8 cellular contexts compared by ENCODE assay signal in genomic region chr17:74770498-74771318, GRCh38. TPM values are rescaled to one million over a fixed set of nuclear protein-coding genes. Genes with fewer than 3 reads are reported as not detected.
DNase-seq lines count a peak whose midpoint lies in the region; ATAC-seq and TF ChIP-seq lines count a peak whose summit lies in the region.

No MANE protein-coding gene starts in this region.

- H3K4me3 Mint-ChIP-seq in activated CD8-positive, alpha-beta T cell treated with anti-CD3 and anti-CD28 coated beads for 36 hours, result no peak overlapping the region

- ATAC-seq in activated CD8-positive, alpha-beta T cell treated with anti-CD3 and anti-CD28 coated beads for 36 hours, result peak; percentile 88
- peak; percentile 77 for ATAC-seq in stimulated activated naive CD8-positive, alpha-beta T cell treated with anti-CD3 and anti-CD28 coated beads, Interleukin-15, Interleukin-2, amounts not matched to agents 100 U/mL and 50 U/mL, for 24 hours

- CTCF ChIA-PET in activated CD8-positive, alpha-beta T cell treated with anti-CD3 and anti-CD28 coated beads for 36 hours (lab: Charles Lee), result interaction anchor here (0.7 to 8.9 kb wide), 20 partner anchors 9 to 264 kb away, joined by 3 to 110 read pairs (median 4); partner anchors contain the start of gene RAB37

- peak; percentile 76 for TF ChIP-seq CTCF in activated CD8-positive, alpha-beta T cell treated with anti-CD3 and anti-CD28 coated beads for 36 hours (IDR thresholded peaks at IDR 0.05)

- H3K9me3 Mint-ChIP-seq in activated CD8-positive, alpha-beta T cell treated with anti-CD3 and anti-CD28 coated beads for 36 hours, result no peaks in the 10 kb centered on the region

- DNase-seq in NCI-H2107 treated with DMSO at 0.1 percent for 48 hours (lab: John Stamatoyannopoulos, UW; ENCODE audit: unreplicated experiment), result peak; percentile 14
- no peak for DNase-seq in NCI-H2107 (lab: John Stamatoyannopoulos, UW)
- peak; percentile 58 to 77 for DNase-seq in NCI-H524 (lab: John Stamatoyannopoulos, UW)
- peak; percentile 78 for DNase-seq in activated CD8-positive, alpha-beta T cell treated with anti-CD3 and anti-CD28 coated beads for 36 hours
- peak; percentile 73 for DNase-seq in effector CD4-positive, alpha-beta T cell
- peak; percentile 51 for DNase-seq in myocyte (ENCODE audit: low read depth)
- DNase-seq in stimulated activated naive CD8-positive, alpha-beta T cell treated with anti-CD3 and anti-CD28 coated beads, Interleukin-15, Interleukin-2, amounts not matched to agents 100 U/mL and 50 U/mL, for 24 hours, result peak; percentile 76
- DNase-seq in GF-D8 (lab: John Stamatoyannopoulos, UW), result no peak

- H3K4me1 Mint-ChIP-seq in activated CD8-positive, alpha-beta T cell treated with anti-CD3 and anti-CD28 coated beads for 36 hours (ENCODE audit: low read depth), result peaks cover 30% of the 10 kb centered on the region

- intact Hi-C loops in activated CD8-positive, alpha-beta T cell treated with anti-CD3 and anti-CD28 coated beads for 36 hours (cut with micrococcal nuclease), result no loop called here

- peak overlapping the region; percentile 72 for H3K27ac Mint-ChIP-seq in activated CD8-positive, alpha-beta T cell treated with anti-CD3 and anti-CD28 coated beads for 36 hours

- no peaks in the 10 kb centered on the region for H3K27me3 Mint-ChIP-seq in activated CD8-positive, alpha-beta T cell treated with anti-CD3 and anti-CD28 coated beads for 36 hours

- peaks cover 49% of the 10 kb centered on the region for H3K36me3 Mint-ChIP-seq in activated CD8-positive, alpha-beta T cell treated with anti-CD3 and anti-CD28 coated beads for 36 hours (ENCODE audit: low read depth)

- POLR2A ChIA-PET in activated CD8-positive, alpha-beta T cell treated with anti-CD3 and anti-CD28 coated beads for 36 hours (lab: Charles Lee), result interaction anchor here (0.6 to 2.3 kb wide), 7 partner anchors 9 to 113 kb away, joined by 3 to 9 read pairs (median 5); no protein-coding TSS in a partner anchor

RNA-seq across cellular contexts. Expression of gene NAT9, which starts 5.4 kb away (rescaled TPM):
- 10 to 100 TPM; 35.5 to 42.4 TPM for total RNA-seq in activated CD8-positive, alpha-beta T cell treated with anti-CD3 and anti-CD28 coated beads for 36 hours
- 47.7 and 50.4 TPM in 2 replicates for total RNA-seq in myocyte
- polyA plus RNA-seq in myocyte (2012), result 65.2 TPM

RNA-seq across cellular contexts. Expression of gene NHERF1, which starts 22.3 kb away (rescaled TPM):
- total RNA-seq in activated CD8-positive, alpha-beta T cell treated with anti-CD3 and anti-CD28 coated beads for 36 hours, result 100 to 1,000 TPM; 143 to 150 TPM
- 54.0 and 63.8 TPM in 2 replicates for total RNA-seq in myocyte
- 82.5 TPM for polyA plus RNA-seq in myocyte (2012)

RNA-seq across cellular contexts. Expression of gene RAB37, which starts 33.7 kb away (rescaled TPM):
- total RNA-seq in activated CD8-positive, alpha-beta T cell treated with anti-CD3 and anti-CD28 coated beads for 36 hours, result 1 to 10 TPM; 6.6 to 6.7 TPM
- 0.57 TPM in 1 of 2 replicates, not detected in the other for total RNA-seq in myocyte
- polyA plus RNA-seq in myocyte (2012), result 0.48 TPM

RNA-seq across cellular contexts. Expression of gene CD300LF, which starts 58.0 kb away (rescaled TPM):
- not detected for total RNA-seq in activated CD8-positive, alpha-beta T cell treated with anti-CD3 and anti-CD28 coated beads for 36 hours
- total RNA-seq in myocyte, result 0.26 TPM in 1 of 2 replicates, not detected in the other
- not detected for polyA plus RNA-seq in myocyte (2012)

Comparison
In these comparisons a context has a peak if more than half of its experiments do, and no peak if none do; other contexts are left out.
1. DNase-seq: peak in NCI-H2107 treated with DMSO at 0.1 percent for 48 hours (single experiment), NCI-H524 (2 of 2), activated CD8-positive, alpha-beta T cell treated with anti-CD3 and anti-CD28 coated beads for 36 hours (single experiment), effector CD4-positive, alpha-beta T cell (single experiment), myocyte (single experiment) and stimulated activated naive CD8-positive, alpha-beta T cell treated with anti-CD3 and anti-CD28 coated beads, Interleukin-15, Interleukin-2, amounts not matched to agents 100 U/mL and 50 U/mL, for 24 hours (single experiment); none in NCI-H2107 (single experiment) and GF-D8 (single experiment).